ENCODE assay signal across 8 cellular contexts in genomic region chr17:45131616-45132301, GRCh38. TPM values are rescaled to one million over a fixed set of nuclear protein-coding genes. Genes with fewer than 3 reads are reported as not detected.
DNase-seq lines count a peak whose midpoint lies in the region; ATAC-seq and TF ChIP-seq lines count a peak whose summit lies in the region.

No MANE protein-coding gene starts in this region.

- 18% methylated on average over 43 of the region's 43 CpGs for whole genome bisulfite sequencing in HUES64
- WGBS in transverse colon (ENCODE audit: low coverage in 1 of 2), 2 donors, result 9% methylated on average over 40 of the region's 43 CpGs; no CpG with 5 or more reads in 1 of the 2 donors

- H3K4me1 Mint-ChIP-seq in CD4-positive, alpha-beta memory T cell, result peaks cover 9 to 32% (median 16%) of the 10 kb centered on the region in 4 donors
- H3K4me1 Mint-ChIP-seq in endothelial cell (ENCODE audit: unreplicated experiment), result no peaks in the 10 kb centered on the region

- H3K4me3 Mint-ChIP-seq in CD4-positive, alpha-beta memory T cell, result peak overlapping the region; percentile 53 to 78 (median 64)
- peak overlapping the region; percentile 66 for H3K4me3 Mint-ChIP-seq in endothelial cell (ENCODE audit: unreplicated experiment)

- H3K9me3 Mint-ChIP-seq in CD4-positive, alpha-beta memory T cell, result no peaks in the 10 kb centered on the region
- H3K9me3 Mint-ChIP-seq in endothelial cell (ENCODE audit: unreplicated experiment), result no peaks in the 10 kb centered on the region

- H3K36me3 ChIP-seq in CD4-positive, alpha-beta memory T cell (ENCODE audit: insufficient read depth, low read length), result no peaks in the 10 kb centered on the region
- no peaks in the 10 kb centered on the region for H3K36me3 ChIP-seq in HUES64 (ENCODE audit: insufficient read depth, low read length)
- no peaks in the 10 kb centered on the region for H3K36me3 ChIP-seq in muscle layer of duodenum (ENCODE audit: control insufficient read depth in 1 of 2, insufficient read depth in 2 of 2, low read length in 2 of 2)
- H3K36me3 ChIP-seq in transverse colon, result no peaks in the 10 kb centered on the region

- peak overlapping the region in 3 of 7 donors; percentile 7 to 29 (median 18) for H3K27ac Mint-ChIP-seq in CD4-positive, alpha-beta memory T cell
- H3K27ac Mint-ChIP-seq in endothelial cell (ENCODE audit: unreplicated experiment), result no peak overlapping the region

- CTCF ChIA-PET in CD4-positive, alpha-beta memory T cell (lab: Charles Lee; ENCODE audit: partially characterized antibody), result interaction anchor here (8.7 to 14.3 kb wide), 2 partner anchors 22 to 66 kb away, joined by 300 to 552 read pairs; partner anchors contain the start of genes HEXIM1 and HEXIM2

- peak overlapping the region; percentile 58; the same call in 1 of the 2 replicates for H3K9ac ChIP-seq in HUES64 (ENCODE audit: low read depth, low read length)

- no peaks in the 10 kb centered on the region for H3K27me3 Mint-ChIP-seq in CD4-positive, alpha-beta memory T cell
- H3K27me3 Mint-ChIP-seq in endothelial cell (ENCODE audit: unreplicated experiment), result peaks cover 14% of the 10 kb centered on the region

- peak overlapping the region in 1 of 2 donors; percentile 65 for H3K4me3 ChIP-seq in CD4-positive, alpha-beta memory T cell (ENCODE audit: low read length in 2 of 2)
- H3K4me3 ChIP-seq in HUES64 (ENCODE audit: low read length) (peak overlapping the region; percentile 63), muscle layer of duodenum (ENCODE audit: low read depth in 1 of 2, low read length in 2 of 2) (peak overlapping the region; percentile 54 to 87), transverse colon (peak overlapping the region; percentile 78 to 96 (median 88))

- peaks cover 20% of the 10 kb centered on the region for H3K4me1 ChIP-seq in CD4-positive, alpha-beta memory T cell (ENCODE audit: insufficient read depth, low read length)
- H3K4me1 ChIP-seq in HUES64 (ENCODE audit: insufficient read depth, low read length) (peaks cover 3% of the 10 kb centered on the region; the same call in 1 of the 2 replicates), muscle layer of duodenum (ENCODE audit: control insufficient read depth in 1 of 2, insufficient read depth in 2 of 2, low read length in 2 of 2) (peaks cover 12 to 49% of the 10 kb centered on the region in 2 donors), transverse colon (peaks cover 37 to 73% (median 58%) of the 10 kb centered on the region in 4 donors)

- POLR2A ChIA-PET in CD4-positive, alpha-beta memory T cell (lab: Charles Lee; ENCODE audit: partially characterized antibody), result interaction anchor here (0.7 to 9.3 kb wide), 3 partner anchors 18 to 81 kb away, joined by 3 to 243 read pairs (median 3); partner anchors contain the start of genes HEXIM1 and NMT1

- TF ChIP-seq POLR2A in transverse colon (IDR thresholded peaks at IDR 0.05), result no peak

- H3K27me3 ChIP-seq in CD4-positive, alpha-beta memory T cell (ENCODE audit: insufficient read depth, low read length), result no peaks in the 10 kb centered on the region
- H3K27me3 ChIP-seq in HUES64 (ENCODE audit: insufficient read depth, low read length), result no peaks in the 10 kb centered on the region
- no peaks in the 10 kb centered on the region for H3K27me3 ChIP-seq in muscle layer of duodenum (ENCODE audit: low read depth, low read length)
- no peaks in the 10 kb centered on the region for H3K27me3 ChIP-seq in transverse colon

- H3K9me3 ChIP-seq in CD4-positive, alpha-beta memory T cell (ENCODE audit: control insufficient read depth in 1 of 2, low read length in 2 of 2), result no peaks in the 10 kb centered on the region
- H3K9me3 ChIP-seq in HUES64 (ENCODE audit: insufficient read depth, low read depth, low read length) (no peaks in the 10 kb centered on the region), muscle layer of duodenum (ENCODE audit: control insufficient read depth in 1 of 2, low read length in 2 of 2) (no peaks in the 10 kb centered on the region), transverse colon (no peaks in the 10 kb centered on the region)

- peak overlapping the region; percentile 92 for H3K27ac ChIP-seq in CD4-positive, alpha-beta memory T cell (ENCODE audit: low read depth, low read length)
- H3K27ac ChIP-seq in HUES64 (ENCODE audit: low read depth, low read length), result peak overlapping the region; percentile 23; the same call in 1 of the 2 replicates
- no peak overlapping the region for H3K27ac ChIP-seq in muscle layer of duodenum (ENCODE audit: low read length)
- peak overlapping the region; percentile 99 to 100 (median 99) for H3K27ac ChIP-seq in transverse colon

- DNase-seq in CD4-positive, alpha-beta memory T cell, result peak in 4 of 5 donors; percentile 34 to 53 (median 40)
- DNase-seq in activated CD4-positive, alpha-beta T cell treated with anti-CD3 and anti-CD28 coated beads, Interleukin-2, amount 50 U/mL, for 4 hours, result peak; percentile 31 to 32
- DNase-seq in endothelial cell (ENCODE audit: low spot score) (peak; percentile 77), transverse colon (peak; percentile 68)

- TF ChIP-seq CTCF in endothelial cell (IDR thresholded peaks at IDR 0.05; ENCODE audit: unreplicated experiment) (peak; percentile 98), transverse colon (IDR thresholded peaks at IDR 0.05) (peak; percentile 94 to 98 (median 97))

- ATAC-seq in GM21367 (IDR thresholded peaks at IDR 0.05; ENCODE audit: unreplicated experiment), result no peak
- ATAC-seq in GM18511 (IDR thresholded peaks at IDR 0.05; ENCODE audit: unreplicated experiment), result no peak

- H3K36me3 Mint-ChIP-seq in CD4-positive, alpha-beta memory T cell, result peaks cover 0 to 7% of the 10 kb centered on the region in 2 donors
- H3K36me3 Mint-ChIP-seq in endothelial cell (ENCODE audit: low read depth, unreplicated experiment), result no peaks in the 10 kb centered on the region

- in situ Hi-C loops in transverse colon (cut with MboI; ENCODE audit: low pct_ligation_motif_present in 1 of 4, low pct_unique_long_range_greater_than_20kb in 1 of 4, low sequenced_read_pairs in 3 of 4), result loop anchor here in 1 of 4 donors (10.0 kb wide), 1 partner anchor 63 kb away; no protein-coding TSS in a partner anchor

- no peak for TF ChIP-seq EP300 in transverse colon (IDR thresholded peaks at IDR 0.05; ENCODE audit: low read depth)

- intact Hi-C loops in CD4-positive, alpha-beta memory T cell (cut with micrococcal nuclease), result loop anchor here (1.0 to 2.0 kb wide), 3 partner anchors 70 to 356 kb away; partner anchors contain the start of gene NMT1
- intact Hi-C loops in transverse colon (cut with DNase I; ENCODE audit: low total_unique reads), result loop anchor here (5.0 to 10.0 kb wide), 2 partner anchors 34 to 357 kb away; no protein-coding TSS in a partner anchor

RNA-seq across cellular contexts. Expression of gene PLCD3, which starts 0.6 kb away (rescaled TPM):
- total RNA-seq in CD4-positive, alpha-beta memory T cell, result 1 to 10 TPM; 3.8 to 6.0 TPM
- under 1 TPM; 0.30 to 0.80 TPM for polyA plus RNA-seq in CD4-positive, alpha-beta memory T cell
- 16.4 TPM for polyA plus RNA-seq in HUES64 (2013, experiment 1 of 2)
- 21.9 TPM for polyA plus RNA-seq in HUES64 (2013, experiment 2 of 2)
- 9.7 TPM for total RNA-seq in endothelial cell (ENCODE audit: unreplicated experiment)
- total RNA-seq in transverse colon, result 100 to 1,000 TPM; 157 to 369 (median 335) TPM

RNA-seq across cellular contexts. Expression of gene ACBD4, which starts 3.7 kb away (rescaled TPM):
- 10 to 100 TPM; 41.9 to 48.1 TPM for total RNA-seq in CD4-positive, alpha-beta memory T cell
- polyA plus RNA-seq in CD4-positive, alpha-beta memory T cell, result 10 to 100 TPM; 10.3 to 10.5 TPM
- polyA plus RNA-seq in HUES64 (2013, experiment 1 of 2), result 1.9 TPM
- polyA plus RNA-seq in HUES64 (2013, experiment 2 of 2), result 3.7 TPM
- total RNA-seq in endothelial cell (ENCODE audit: unreplicated experiment), result 9.4 TPM
- 10 to 100 TPM; 24.9 to 96.1 (median 38.6) TPM for total RNA-seq in transverse colon

RNA-seq across cellular contexts. Expression of gene HEXIM1, which starts 16.5 kb away (rescaled TPM):
- 10 to 100 TPM; 28.8 to 30.8 TPM for total RNA-seq in CD4-positive, alpha-beta memory T cell
- 1 to 10 TPM; 2.8 to 5.9 TPM for polyA plus RNA-seq in CD4-positive, alpha-beta memory T cell
- polyA plus RNA-seq in HUES64 (2013, experiment 1 of 2), result 19.1 TPM
- polyA plus RNA-seq in HUES64 (2013, experiment 2 of 2), result 18.6 TPM
- 22.6 TPM for total RNA-seq in endothelial cell (ENCODE audit: unreplicated experiment)
- 10 to 100 TPM; 38.0 to 54.9 (median 42.6) TPM for total RNA-seq in transverse colon

RNA-seq across cellular contexts. Expression of gene HEXIM2, which starts 29.9 kb away (rescaled TPM):
- total RNA-seq in CD4-positive, alpha-beta memory T cell, result 1 to 10 TPM; 2.7 to 5.1 TPM
- 1 to 10 TPM; 2.7 to 2.8 TPM for polyA plus RNA-seq in CD4-positive, alpha-beta memory T cell
- 7.7 TPM for polyA plus RNA-seq in HUES64 (2013, experiment 1 of 2)
- 6.8 TPM for polyA plus RNA-seq in HUES64 (2013, experiment 2 of 2)
- total RNA-seq in endothelial cell (ENCODE audit: unreplicated experiment) (13.0 TPM), transverse colon (10 to 100 TPM in 1 of 4 donors, 1 to 10 TPM in 3; 1.2 to 10.8 (median 5.9) TPM)

Comparison
In these comparisons a context has a peak if more than half of its experiments do, and no peak if none do; other contexts are left out.
1. RNA of gene PLCD3, which starts 0.6 kb away (total RNA-seq): 157 to 369 TPM in transverse colon; 9.7 TPM in endothelial cell (single experiment) and 3.8 to 6.0 TPM in CD4-positive, alpha-beta memory T cell; every median in the first group is over 10 times any median in the second.
2. Peak in every context shown above with its lines, with median percentiles within 50 percentile points of each other: DNase-seq.